ENCODE assay signal across 28 cellular contexts in genomic region chr6:5569491-5569890, GRCh38.
DNase-seq lines count a peak whose midpoint lies in the region; ATAC-seq, FAIRE-seq and TF ChIP-seq lines count a peak whose summit lies in the region.
"Had no signal": no experiment of that assay in that cellular context is flagged by ENCODE, and none has a peak within 500 bp of the region (broad histone marks: within the 10 kb centered on the region; RNA-seq: fewer than 3 reads in every experiment).

No MANE protein-coding gene starts in this region.

- H3K4me1 ChIP-seq in GM23248 (ENCODE audit: insufficient read depth) (no peaks in the 10 kb centered on the region; the same call in 1 of the 2 replicates), OCI-LY1 (ENCODE audit: insufficient read depth, low read length, severe bottlenecking) (peaks cover 31% of the 10 kb centered on the region), fibroblast of lung (ENCODE audit: control insufficient read depth, extremely low read depth, insufficient read depth, low read length) (no peaks in the 10 kb centered on the region)
- H3K4me1 ChIP-seq: prostate gland, thyroid gland had no signal

- H3K27me3 ChIP-seq in GM23248 (replicated peaks; ENCODE audit: insufficient read depth) (no peaks in the 10 kb centered on the region), OCI-LY1 (ENCODE audit: insufficient read depth, low read length) (no peaks in the 10 kb centered on the region), fibroblast of lung (ENCODE audit: control insufficient read depth, insufficient read depth, low read length) (no peaks in the 10 kb centered on the region)
- H3K27me3 ChIP-seq: neutrophil, SJCRH30, thyroid gland, vagina had no signal

- in situ Hi-C loops in GM23248 (cut with MboI) = no loop called here

- H3K4me2 ChIP-seq in GM23248 (ENCODE audit: unreplicated experiment) = no peak overlapping the region
- no peak overlapping the region for H3K4me2 ChIP-seq in OCI-LY1 (ENCODE audit: low read length)
- no peak overlapping the region for H3K4me2 ChIP-seq in fibroblast of lung (ENCODE audit: extremely low read depth, insufficient read depth, low read length)

- H3K9me3 ChIP-seq in GM23248 (ENCODE audit: low read depth) (no peaks in the 10 kb centered on the region), OCI-LY1 (ENCODE audit: low read length) (0 out of 2 replicates have a peak, but pooled peaks cover 3% of the 10 kb centered on the region), fibroblast of lung (ENCODE audit: control insufficient read depth, insufficient read depth, low read depth, low read length) (no peaks in the 10 kb centered on the region)
- H3K9me3 ChIP-seq: neutrophil, prostate gland, SJCRH30, thyroid gland, vagina had no signal

- H3K27ac ChIP-seq in GM23248 (no peak overlapping the region), OCI-LY1 (ENCODE audit: low read depth, low read length, poor library complexity, severe bottlenecking) (peak overlapping the region; percentile 12), fibroblast of lung (ENCODE audit: insufficient read depth, low read length) (no peak overlapping the region)
- H3K27ac ChIP-seq: neutrophil, prostate gland, SJCRH30, thyroid gland, vagina had no signal

- ATAC-seq in GM21529 (IDR thresholded peaks at IDR 0.05; ENCODE audit: unreplicated experiment) = no peak
- no peak for ATAC-seq in GM18867 (IDR thresholded peaks at IDR 0.05; ENCODE audit: unreplicated experiment)
- ATAC-seq: stimulated activated naive CD8-positive, alpha-beta T cell treated with anti-CD3 and anti-CD28 coated beads, Interleukin-15, amount 100 ng/mL, for 72 hours had no signal

- H3F3A ChIP-seq in GM23248 (ENCODE audit: insufficient read depth) = no peaks in the 10 kb centered on the region
- no peaks in the 10 kb centered on the region for H3F3A ChIP-seq in OCI-LY1 (ENCODE audit: insufficient read depth, low read length)

- H3K9me2 ChIP-seq in GM23248 (ENCODE audit: insufficient read depth) = no peaks in the 10 kb centered on the region
- no peaks in the 10 kb centered on the region for H3K9me2 ChIP-seq in OCI-LY1 (ENCODE audit: low read depth, low read length)

- H3K4me3 ChIP-seq in GM23248 = no peak overlapping the region
- H3K4me3 ChIP-seq in OCI-LY1 (ENCODE audit: low read depth, low read length, poor library complexity, severe bottlenecking) = no peak overlapping the region
- no peak overlapping the region for H3K4me3 ChIP-seq in fibroblast of lung (replicated peaks in 1 of 4; ENCODE audit: control extremely low read depth in 1 of 4, insufficient read depth in 1 of 4, low read depth in 3 of 4, low read length in 4 of 4)
- H3K4me3 ChIP-seq: prostate gland, SJCRH30, thyroid gland, vagina had no signal

- H3K79me2 ChIP-seq in GM23248 (ENCODE audit: insufficient read depth) = no peaks in the 10 kb centered on the region; the same call in 1 of the 2 replicates
- H3K79me2 ChIP-seq in OCI-LY1 (ENCODE audit: insufficient read depth, low read length) = no peaks in the 10 kb centered on the region
- H3K79me2 ChIP-seq in fibroblast of lung (ENCODE audit: control insufficient read depth, insufficient read depth, low read length) = no peaks in the 10 kb centered on the region

- DNase-seq in GM23248 = peak; percentile 19
- DNase-seq in fibroblast of lung (ENCODE audit: low read depth in 2 of 2) = peak; percentile 22 to 74
- DNase-seq in renal cortical epithelial cell (ENCODE audit: low read depth) = peak; percentile 8
- DNase-seq in GM19239 (ENCODE audit: insufficient read length, low spot score) = no peak
- DNase-seq in NCI-H524 treated with DMSO at 0.1 percent for 48 hours (lab: John Stamatoyannopoulos, UW) = no peak
- DNase-seq: activated CD4-positive, alpha-beta T cell treated with anti-CD3 and anti-CD28 coated beads, Interleukin-2, amount 10 ng/mL, durations not matched to agents 24 days and 14 days; activated gamma-delta T cell; activated naive CD8-positive, alpha-beta T cell treated with anti-CD3 and anti-CD28 coated beads, Interleukin-2, amount 10 ng/mL, durations not matched to agents 7 days and 5 days; activated T-cell treated with anti-CD3 and anti-CD28 coated beads, Interleukin-2, amount 50 U/mL, for 24 hours; C1 segment of cervical spinal cord; Calu3; effector CD4-positive, alpha-beta T cell; HFFc6; left cardiac atrium; MM.1S; NCI-H2081; NCI-H226; NCI-H748 treated with DMSO at 0.1 percent for 48 hours; SJCRH30; stimulated activated naive CD8-positive, alpha-beta T cell treated with anti-CD3 and anti-CD28 coated beads, Interleukin-15, amount 100 ng/mL, for 72 hours; thyroid gland had no signal

- no peak for FAIRE-seq in GM19239 (lab: Jason Lieb, UNC)
- FAIRE-seq: frontal cortex had no signal

- H4K20me1 ChIP-seq in GM23248 (ENCODE audit: insufficient read depth) (no peaks in the 10 kb centered on the region), OCI-LY1 (ENCODE audit: insufficient read depth, low read length) (no peaks in the 10 kb centered on the region), fibroblast of lung (ENCODE audit: control insufficient read depth, extremely low read depth, insufficient read depth, low read length) (no peaks in the 10 kb centered on the region)

- no peak for TF ChIP-seq CTCF in OCI-LY1 (IDR thresholded peaks at IDR 0.05; ENCODE audit: low read length)
- no peak for TF ChIP-seq CTCF in fibroblast of lung (conservative IDR thresholded peaks at IDR 0.05 in 1 of 2, IDR thresholded peaks at IDR 0.05 in 1 of 2; ENCODE audit: low read depth in 1 of 2, low read length in 2 of 2)

- H3K9ac ChIP-seq in GM23248 (no peak overlapping the region), OCI-LY1 (ENCODE audit: low read length) (no peak overlapping the region), fibroblast of lung (ENCODE audit: insufficient read depth, low read length) (no peak overlapping the region)

- H3K36me3 ChIP-seq in GM23248 (ENCODE audit: low read depth) = no peaks in the 10 kb centered on the region
- no peaks in the 10 kb centered on the region for H3K36me3 ChIP-seq in OCI-LY1 (ENCODE audit: insufficient read depth, low read length)
- H3K36me3 ChIP-seq in fibroblast of lung (ENCODE audit: control insufficient read depth, insufficient read depth, low read length) = no peaks in the 10 kb centered on the region
- H3K36me3 ChIP-seq: neutrophil, prostate gland, SJCRH30, thyroid gland, vagina had no signal

- H2AFZ ChIP-seq in GM23248 = no peak overlapping the region
- no peak overlapping the region for H2AFZ ChIP-seq in OCI-LY1 (ENCODE audit: low read length)
- H2AFZ ChIP-seq in fibroblast of lung (ENCODE audit: low read length) = no peak overlapping the region

- 100% methylated on average over 2 of the region's 2 CpGs for WGBS in GM23248 (ENCODE audit: low coverage in 1 of 2, low lambda C conversion rate in 2 of 2, missing lambda C conversion rate in 2 of 2), 2 experiments

Comparison
In these comparisons a context has a peak if more than half of its experiments do, and no peak if none do; other contexts are left out.
1. DNase-seq: peak in GM23248 (single experiment), fibroblast of lung (2 of 2) and renal cortical epithelial cell (single experiment); none in GM19239 (single experiment) and NCI-H524 treated with DMSO at 0.1 percent for 48 hours (single experiment).